ENCODE assay signal across 8 cellular contexts in genomic region chr22:20393705-20394476, GRCh38. TPM values are rescaled to one million over a fixed set of nuclear protein-coding genes. Genes with fewer than 3 reads are reported as not detected.
DNase-seq lines count a peak whose midpoint lies in the region; TF ChIP-seq lines count a peak whose summit lies in the region.

Gene ZNF74, plus strand, starts transcription at chr22:20394151. Its CDS starts 478 bp downstream, at chr22:20394629.

- H3K23ac ChIP-seq in mesenchymal stem cell (ENCODE audit: low read length in 2 of 2) = peak within 1 kb of the TSS in 1 of 2 experiments; percentile 97

- peak within 1 kb of the TSS in 1 of 2 experiments; percentile 49 for H2BK12ac ChIP-seq in mesenchymal stem cell (ENCODE audit: low read length in 2 of 2)

- H2BK15ac ChIP-seq in mesenchymal stem cell (ENCODE audit: low read depth, poor library complexity, severe bottlenecking) = peak within 1 kb of the TSS; percentile 86

- no peak for TF ChIP-seq CTCF in AG10803 (conservative IDR thresholded peaks at IDR 0.05; ENCODE audit: low read length)

- H3K27me3 ChIP-seq in mesenchymal stem cell (ENCODE audit: control insufficient read depth in 1 of 2, insufficient read depth in 1 of 2, low read length in 2 of 2) = no peaks in the 10 kb centered on the region

- H3K36me3 ChIP-seq in mesenchymal stem cell (ENCODE audit: control insufficient read depth in 1 of 2, insufficient read depth in 2 of 2, low read depth in 1 of 2, low read length in 2 of 2) = peaks cover 0 to 4% of the 10 kb centered on the region in 2 experiments

- H3K9me3 ChIP-seq in mesenchymal stem cell (ENCODE audit: control insufficient read depth, low read length) = no peaks in the 10 kb centered on the region

- H3K9ac ChIP-seq in mesenchymal stem cell (ENCODE audit: low read length) = peak within 1 kb of the TSS; percentile 89

- H3K79me1 ChIP-seq in mesenchymal stem cell (replicated peaks; ENCODE audit: low read length, poor library complexity, severe bottlenecking) = peaks cover 24% of the 10 kb centered on the region

- H4K8ac ChIP-seq in mesenchymal stem cell (ENCODE audit: low read length) = peak within 1 kb of the TSS; percentile 100

- H3K4me1 ChIP-seq in mesenchymal stem cell (ENCODE audit: control insufficient read depth, insufficient read depth, low read depth, low read length) = peaks cover 21% of the 10 kb centered on the region

- peak within 1 kb of the TSS; percentile 88 for H3K4me2 ChIP-seq in mesenchymal stem cell (ENCODE audit: low read length, poor library complexity, severe bottlenecking)

- in situ Hi-C loops in endometrial microvascular endothelial cells (cut with HindIII; ENCODE audit: inconsistent ontology term, low pct_unique_long_range_greater_than_20kb, low sequenced_read_pairs) = no loop called here

- no peak within 1 kb of the TSS for H3K27ac ChIP-seq in mesenchymal stem cell (ENCODE audit: low read length, poor library complexity, severe bottlenecking)

- H2BK120ac ChIP-seq in mesenchymal stem cell (ENCODE audit: low read depth, low read length) = peak within 1 kb of the TSS; percentile 71

- DNase-seq in AG10803 (ENCODE audit: low read depth) (peak; percentile 91), GM19238 (ENCODE audit: insufficient read length, low spot score) (peak; percentile 63), HPDE6-E6E7 (ENCODE audit: extremely low spot score) (peak; percentile 84), NOMO-1 treated with DMSO at 0.1 percent for 48 hours (lab: John Stamatoyannopoulos, UW; ENCODE audit: unreplicated experiment) (peak; percentile 84), mesenchymal stem cell (peak; percentile 89)
- peak; percentile 55 for DNase-seq in activated CD8-positive, alpha-beta memory T cell treated with anti-CD3 and anti-CD28 coated beads, Interleukin-2, amount 50 U/mL, for 1 hour (ENCODE audit: extremely low read depth)
- peak; percentile 69 for DNase-seq in stimulated activated CD8-positive, alpha-beta memory T cell treated with anti-CD3 and anti-CD28 coated beads, Interleukin-12 subunit alpha, Interleukin-12 subunit beta, amount 100 ng/mL, for 1 hour (ENCODE audit: low read depth)

- H3K18ac ChIP-seq in mesenchymal stem cell (ENCODE audit: low read depth in 1 of 2, low read length in 2 of 2) = peak within 1 kb of the TSS; percentile 94 to 96

- no peak within 1 kb of the TSS for H2AK5ac ChIP-seq in mesenchymal stem cell (ENCODE audit: low read length, severe bottlenecking)

- peak within 1 kb of the TSS; percentile 89 for H4K91ac ChIP-seq in mesenchymal stem cell (ENCODE audit: low read length)

- H3K4me3 ChIP-seq in AG10803 (ENCODE audit: low read length) = peak within 1 kb of the TSS; percentile 77
- peak within 1 kb of the TSS; percentile 89 to 93 for H3K4me3 ChIP-seq in mesenchymal stem cell (ENCODE audit: insufficient read depth in 1 of 2, low read depth in 1 of 2, low read length in 2 of 2)

- 7% methylated on average over 65 of the region's 71 CpGs for WGBS in mesenchymal stem cell

- peak within 1 kb of the TSS; percentile 91 to 96 for H3K4ac ChIP-seq in mesenchymal stem cell (ENCODE audit: low read depth in 1 of 2, low read length in 2 of 2)

- H3K14ac ChIP-seq in mesenchymal stem cell (ENCODE audit: low read length in 2 of 2) = peak within 1 kb of the TSS in 1 of 2 experiments; percentile 99

- no peak within 1 kb of the TSS for H2BK5ac ChIP-seq in mesenchymal stem cell (ENCODE audit: low read depth, low read length, poor library complexity, severe bottlenecking)

- H2AFZ ChIP-seq in mesenchymal stem cell (ENCODE audit: low read depth, low read length) = peak within 1 kb of the TSS; percentile 94

RNA-seq across cellular contexts. Expression of gene ZNF74, which starts in this region (rescaled TPM):
- total RNA-seq in endometrial microvascular endothelial cells (ENCODE audit: inconsistent ontology term) = 41.5 TPM
- 4.9 TPM for polyA plus RNA-seq in mesenchymal stem cell (2013, experiment 1 of 2)
- 5.0 TPM for polyA plus RNA-seq in mesenchymal stem cell (2013, experiment 2 of 2)
